11 cellular contexts compared by ENCODE assay signal in the genomic region with DNA sequence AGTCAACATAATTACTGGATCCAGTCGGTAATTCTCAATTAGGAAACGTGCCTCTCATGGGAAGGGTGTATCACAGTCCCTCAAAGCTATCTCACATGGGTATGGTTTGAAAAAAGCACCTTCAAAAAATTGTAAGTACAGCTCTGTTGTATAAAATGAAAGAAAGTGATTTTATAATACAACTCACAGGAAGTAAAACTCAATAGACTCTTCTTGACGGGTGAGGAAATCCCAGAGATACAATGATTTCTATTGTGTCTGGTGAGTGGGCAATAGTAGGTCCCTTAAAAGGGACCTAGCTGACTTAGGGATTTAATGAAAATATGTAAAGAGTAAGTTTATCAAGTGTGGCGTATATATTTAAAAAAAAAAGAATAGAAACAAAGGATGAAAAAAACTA. TPM values are rescaled to one million over a fixed set of nuclear protein-coding genes. Genes with fewer than 3 reads are reported as not detected.
DNase-seq lines count a peak whose midpoint lies in the region; ATAC-seq and TF ChIP-seq lines count a peak whose summit lies in the region.
"Had no signal": no experiment of that assay in that cellular context is flagged by ENCODE, and none has a peak within 500 bp of the region (broad histone marks: within the 10 kb centered on the region; RNA-seq: fewer than 3 reads in every experiment).

No MANE protein-coding gene starts in this region.

- H3K27me3 ChIP-seq in left lung (no peaks in the 10 kb centered on the region), suprapubic skin (no peaks in the 10 kb centered on the region)
- H3K27me3 ChIP-seq: testis had no signal

- peak; percentile 45 for ATAC-seq in activated CD8-positive, alpha-beta T cell treated with anti-CD3 and anti-CD28 coated beads, Interleukin-2, amount 10 ng/mL, durations not matched to agents 7 days and 5 days
- no peak for ATAC-seq in left lung
- no peak for ATAC-seq in HG03439 (IDR thresholded peaks at IDR 0.05; ENCODE audit: unreplicated experiment)

- peak overlapping the region in 1 of 2 donors; percentile 3 for H3K4me3 ChIP-seq in left lung
- H3K4me3 ChIP-seq in suprapubic skin = peak overlapping the region; percentile 8
- H3K4me3 ChIP-seq: testis had no signal

- peaks cover 0 to 21% of the 10 kb centered on the region in 2 donors for H3K4me1 ChIP-seq in left lung
- peaks cover 3% of the 10 kb centered on the region for H3K4me1 ChIP-seq in suprapubic skin

- TF ChIP-seq CTCF in left lung (IDR thresholded peaks at IDR 0.05) = no peak
- TF ChIP-seq CTCF in suprapubic skin (IDR thresholded peaks at IDR 0.05) = no peak

- H3K27ac ChIP-seq in left lung (peak overlapping the region; percentile 9 to 10), suprapubic skin (no peak overlapping the region)
- H3K27ac ChIP-seq: testis had no signal

- no peaks in the 10 kb centered on the region for H3K27me3 Mint-ChIP-seq in activated naive CD4-positive, alpha-beta T cell treated with anti-CD3 and anti-CD28 coated beads, Interleukin-2, amount 50 U/mL, for 24 hours
- no peaks in the 10 kb centered on the region for H3K27me3 Mint-ChIP-seq in activated CD8-positive, alpha-beta T cell treated with anti-CD3 and anti-CD28 coated beads, Interleukin-2, amount 10 ng/mL, durations not matched to agents 7 days and 5 days (ENCODE audit: low read depth)

- WGBS in suprapubic skin = 63% methylated on average over 4 of the region's 4 CpGs

- H3K9me3 ChIP-seq in left lung = no peaks in the 10 kb centered on the region
- no peaks in the 10 kb centered on the region for H3K9me3 ChIP-seq in suprapubic skin
- H3K9me3 ChIP-seq: testis had no signal

- TF ChIP-seq POLR2A in suprapubic skin (IDR thresholded peaks at IDR 0.05) = no peak

- DNase-seq in activated naive CD4-positive, alpha-beta T cell treated with anti-CD3 and anti-CD28 coated beads, Interleukin-2, amount 50 U/mL, for 16 hours = no peak
- no peak for DNase-seq in activated CD8-positive, alpha-beta T cell treated with anti-CD3 and anti-CD28 coated beads, Interleukin-2, amount 10 ng/mL, durations not matched to agents 7 days and 5 days
- DNase-seq in left lung = no peak
- DNase-seq in suprapubic skin (ENCODE audit: low spot score in 2 of 2) = no peak
- no peak for DNase-seq in NCI-H82 (lab: John Stamatoyannopoulos, UW)
- no peak for DNase-seq in DMS 273 treated with DMSO at 0.1 percent for 48 hours (lab: John Stamatoyannopoulos, UW)
- DNase-seq: NCI-H1105, NCI-H526 treated with DMSO at 0.1 percent for 48 hours, testis had no signal

- TF ChIP-seq EP300 in suprapubic skin (IDR thresholded peaks at IDR 0.05) = no peak

- intact Hi-C loops in left lung (cut with DNase I) = no loop called here

- H3K4me1 Mint-ChIP-seq in activated naive CD4-positive, alpha-beta T cell treated with anti-CD3 and anti-CD28 coated beads, Interleukin-2, amount 50 U/mL, for 24 hours = peaks cover 91% of the 10 kb centered on the region
- peaks cover 43% of the 10 kb centered on the region for H3K4me1 Mint-ChIP-seq in activated CD8-positive, alpha-beta T cell treated with anti-CD3 and anti-CD28 coated beads, Interleukin-2, amount 10 ng/mL, durations not matched to agents 7 days and 5 days (ENCODE audit: low read depth)

- H3K36me3 ChIP-seq in left lung = no peaks in the 10 kb centered on the region
- no peaks in the 10 kb centered on the region for H3K36me3 ChIP-seq in suprapubic skin

- POLR2A ChIA-PET in activated CD8-positive, alpha-beta T cell treated with anti-CD3 and anti-CD28 coated beads, Interleukin-2, amount 10 ng/mL, durations not matched to agents 7 days and 5 days (lab: Charles Lee) = interaction anchor here (1.5 to 2.1 kb wide), 3 partner anchors 19 to 23 kb away, joined by 3 to 5 read pairs (median 5); no protein-coding TSS in a partner anchor

- H3K36me3 Mint-ChIP-seq in activated naive CD4-positive, alpha-beta T cell treated with anti-CD3 and anti-CD28 coated beads, Interleukin-2, amount 50 U/mL, for 24 hours = peaks cover 9% of the 10 kb centered on the region
- H3K36me3 Mint-ChIP-seq in activated CD8-positive, alpha-beta T cell treated with anti-CD3 and anti-CD28 coated beads, Interleukin-2, amount 10 ng/mL, durations not matched to agents 7 days and 5 days (ENCODE audit: low read depth) = peaks cover 10% of the 10 kb centered on the region

- no peak overlapping the region for H3K27ac Mint-ChIP-seq in activated naive CD4-positive, alpha-beta T cell treated with anti-CD3 and anti-CD28 coated beads, Interleukin-2, amount 50 U/mL, for 24 hours
- H3K27ac Mint-ChIP-seq in activated CD8-positive, alpha-beta T cell treated with anti-CD3 and anti-CD28 coated beads, Interleukin-2, amount 10 ng/mL, durations not matched to agents 7 days and 5 days = peak overlapping the region; percentile 39

- CTCF ChIA-PET in activated CD8-positive, alpha-beta T cell treated with anti-CD3 and anti-CD28 coated beads, Interleukin-2, amount 10 ng/mL, durations not matched to agents 7 days and 5 days (lab: Charles Lee) = interaction anchor here (0.8 to 2.2 kb wide), 3 partner anchors 9 to 25 kb away, joined by 3 to 6 read pairs (median 3); no protein-coding TSS in a partner anchor

- peak overlapping the region; percentile 85 for H3K4me3 Mint-ChIP-seq in activated naive CD4-positive, alpha-beta T cell treated with anti-CD3 and anti-CD28 coated beads, Interleukin-2, amount 50 U/mL, for 24 hours
- peak overlapping the region; percentile 69 for H3K4me3 Mint-ChIP-seq in activated CD8-positive, alpha-beta T cell treated with anti-CD3 and anti-CD28 coated beads, Interleukin-2, amount 10 ng/mL, durations not matched to agents 7 days and 5 days

- H3K9me3 Mint-ChIP-seq in activated naive CD4-positive, alpha-beta T cell treated with anti-CD3 and anti-CD28 coated beads, Interleukin-2, amount 50 U/mL, for 24 hours = no peaks in the 10 kb centered on the region
- no peaks in the 10 kb centered on the region for H3K9me3 Mint-ChIP-seq in activated CD8-positive, alpha-beta T cell treated with anti-CD3 and anti-CD28 coated beads, Interleukin-2, amount 10 ng/mL, durations not matched to agents 7 days and 5 days (ENCODE audit: insufficient read depth)

RNA-seq across cellular contexts. Expression of gene TASOR2, which starts 27.0 kb away (rescaled TPM):
- 10 to 100 TPM; 44.5 to 54.3 TPM for total RNA-seq in activated CD8-positive, alpha-beta T cell treated with anti-CD3 and anti-CD28 coated beads, Interleukin-2, amount 10 ng/mL, durations not matched to agents 7 days and 5 days
- total RNA-seq in left lung (10 to 100 TPM; 54.1 to 66.5 TPM), suprapubic skin (10 to 100 TPM; 49.8 to 78.3 (median 59.9) TPM)

RNA-seq across cellular contexts. Expression of gene ASB13, which starts 45.2 kb away (rescaled TPM):
- total RNA-seq in activated CD8-positive, alpha-beta T cell treated with anti-CD3 and anti-CD28 coated beads, Interleukin-2, amount 10 ng/mL, durations not matched to agents 7 days and 5 days = 1 to 10 TPM; 4.4 to 5.6 TPM
- total RNA-seq in left lung (10 to 100 TPM; 12.9 to 19.6 TPM), suprapubic skin (10 to 100 TPM; 11.6 to 18.6 (median 16.5) TPM)
